In genomic region chr16:11913425-11914079, GRCh38 we compare ENCODE assay signal across 8 cellular contexts. TPM values are rescaled to one million over a fixed set of nuclear protein-coding genes. Genes with fewer than 3 reads are reported as not detected.
DNase-seq lines count a peak whose midpoint lies in the region; ATAC-seq and TF ChIP-seq lines count a peak whose summit lies in the region.

No MANE protein-coding gene starts in this region.

- no peaks in the 10 kb centered on the region for H3K27me3 Mint-ChIP-seq in activated naive CD4-positive, alpha-beta T cell treated with anti-CD3 and anti-CD28 coated beads, Interleukin-2, amount 50 U/mL, for 24 hours

- no peaks in the 10 kb centered on the region for H3K36me3 ChIP-seq in A673 (ENCODE audit: insufficient read depth, low read length, poor library complexity, severe bottlenecking)
- H3K36me3 ChIP-seq in thyroid gland = no peaks in the 10 kb centered on the region

- no TSS peak for BruUV-seq in A673 (replicated peaks; lab: Mats Ljungman, UMichigan)

- H3K27ac Mint-ChIP-seq in activated naive CD4-positive, alpha-beta T cell treated with anti-CD3 and anti-CD28 coated beads, Interleukin-2, amount 50 U/mL, for 24 hours = peak overlapping the region; percentile 98

- H3K9me3 ChIP-seq in A673 (ENCODE audit: low read depth, low read length, poor library complexity, severe bottlenecking) = no peaks in the 10 kb centered on the region
- no peaks in the 10 kb centered on the region for H3K9me3 ChIP-seq in thyroid gland

- POLR2A ChIA-PET in A673 (lab: Charles Lee; ENCODE audit: low non-redundant PET) = no interaction called here

- WGBS in thyroid gland, 2 donors = 40% methylated on average over 12 of the region's 12 CpGs

- CTCF ChIA-PET in A673 (lab: Charles Lee) = no interaction called here

- DNase-seq in A673 (ENCODE audit: low spot score) (no peak), HT1080 (ENCODE audit: low read depth) (peak; percentile 38), kidney glomerular epithelial cell (lab: John Stamatoyannopoulos, UW) (peak; percentile 3), thyroid gland (no peak)

- no peaks in the 10 kb centered on the region for H3K27me3 ChIP-seq in A673 (replicated peaks; ENCODE audit: insufficient read depth, low read depth, low read length, poor library complexity)
- H3K27me3 ChIP-seq in thyroid gland = no peaks in the 10 kb centered on the region

- peaks cover 56% of the 10 kb centered on the region for H3K4me1 Mint-ChIP-seq in activated naive CD4-positive, alpha-beta T cell treated with anti-CD3 and anti-CD28 coated beads, Interleukin-2, amount 50 U/mL, for 24 hours

- TF ChIP-seq POLR2A in thyroid gland (IDR thresholded peaks at IDR 0.05) = no peak

- H3K36me3 Mint-ChIP-seq in activated naive CD4-positive, alpha-beta T cell treated with anti-CD3 and anti-CD28 coated beads, Interleukin-2, amount 50 U/mL, for 24 hours = peaks cover 12% of the 10 kb centered on the region

- peak overlapping the region; percentile 88 for H3K27ac ChIP-seq in A673 (ENCODE audit: low read depth, low read length, poor library complexity, severe bottlenecking)
- peak overlapping the region; percentile 45 to 92 (median 85) for H3K27ac ChIP-seq in thyroid gland

- ATAC-seq in GM21390 (IDR thresholded peaks at IDR 0.05; ENCODE audit: unreplicated experiment) (no peak), HG03139 (IDR thresholded peaks at IDR 0.05; ENCODE audit: unreplicated experiment) (no peak), GM21423 (IDR thresholded peaks at IDR 0.05; ENCODE audit: unreplicated experiment) (no peak)

- peak overlapping the region; percentile 98 for H3K4me3 Mint-ChIP-seq in activated naive CD4-positive, alpha-beta T cell treated with anti-CD3 and anti-CD28 coated beads, Interleukin-2, amount 50 U/mL, for 24 hours

- TF ChIP-seq CTCF in A673 (conservative IDR thresholded peaks at IDR 0.05; ENCODE audit: low read depth, low read length) (no peak), thyroid gland (IDR thresholded peaks at IDR 0.05) (no peak)

- intact Hi-C loops in A673 (cut with micrococcal nuclease; ENCODE audit: unreplicated experiment) (loop anchor here (2.0 kb wide), 1 partner anchor 63 kb away; the partner anchor contains the start of gene SNX29), thyroid gland (cut with DNase I) (no loop called here)

- H3K4me1 ChIP-seq in A673 (ENCODE audit: insufficient read depth, low read length, poor library complexity, severe bottlenecking) (peaks cover 24% of the 10 kb centered on the region), thyroid gland (peaks cover 38 to 40% of the 10 kb centered on the region in 2 donors)

- H3K9me3 Mint-ChIP-seq in activated naive CD4-positive, alpha-beta T cell treated with anti-CD3 and anti-CD28 coated beads, Interleukin-2, amount 50 U/mL, for 24 hours = no peaks in the 10 kb centered on the region

- H3K4me3 ChIP-seq in A673 (ENCODE audit: low read depth, low read length, poor library complexity, severe bottlenecking) (peak overlapping the region; percentile 96), thyroid gland (replicated peaks in 1 of 3) (peak overlapping the region in 2 of 3 donors; percentile 77 to 99)

RNA-seq across cellular contexts. Expression of gene GSPT1, which starts 2.2 kb away (rescaled TPM):
- 198 and 216 TPM in 2 replicates for total RNA-seq in A673 (2021)
- 86.2 and 94.1 TPM in 2 replicates for total RNA-seq in HT1080 (2014; rRNA removed; shearing (Covaris generic))
- polyA plus RNA-seq in HT1080 (2015; cell fraction: cytosol; rRNA removed) = 147 and 178 TPM in 2 replicates
- polyA plus RNA-seq in HT1080 (2015; cell fraction: nucleus; rRNA removed) = 237 and 258 TPM in 2 replicates
- total RNA-seq in thyroid gland = 100 to 1,000 TPM in 1 of 4 donors, 10 to 100 TPM in 3; 71.9 to 106 (median 86.6) TPM

RNA-seq across cellular contexts. Expression of gene NPIPB2, which starts 28.3 kb away (rescaled TPM):
- total RNA-seq in A673 (2021) (9.2 and 9.6 TPM in 2 replicates), thyroid gland (10 to 100 TPM in 1 of 4 donors, 1 to 10 TPM in 3; 5.9 to 34.4 (median 9.7) TPM)
- total RNA-seq in HT1080 (2014; rRNA removed; shearing (Covaris generic)) = 0.34 and 1.0 TPM in 2 replicates
- 0.67 and 4.5 TPM in 2 replicates for polyA plus RNA-seq in HT1080 (2015; cell fraction: cytosol; rRNA removed)
- 11.7 and 14.1 TPM in 2 replicates for polyA plus RNA-seq in HT1080 (2015; cell fraction: nucleus; rRNA removed)

RNA-seq across cellular contexts. Expression of gene TNFRSF17, which starts 51.5 kb away (rescaled TPM):
- total RNA-seq in A673 (2021) = not detected in 2 replicates
- total RNA-seq in HT1080 (2014; rRNA removed; shearing (Covaris generic)) = not detected in 2 replicates
- not detected in 2 replicates for polyA plus RNA-seq in HT1080 (2015; cell fraction: cytosol; rRNA removed)
- not detected in 2 replicates for polyA plus RNA-seq in HT1080 (2015; cell fraction: nucleus; rRNA removed)
- total RNA-seq in thyroid gland = under 1 TPM in 1 of 4 donors, not detected in 3; 0.67 TPM

Comparison
In these comparisons a context has a peak if more than half of its experiments do, and no peak if none do; other contexts are left out.
1. DNase-seq: peak in HT1080 (single experiment) and kidney glomerular epithelial cell (single experiment); none in A673 (single experiment) and thyroid gland (0 of 2).